ENCODE assay signal across 18 cellular contexts in genomic region chr1:88188038-88188437, GRCh38.
DNase-seq lines count a peak whose midpoint lies in the region; ATAC-seq and TF ChIP-seq lines count a peak whose summit lies in the region.
"Had no signal": no experiment of that assay in that cellular context is flagged by ENCODE, and none has a peak within 500 bp of the region (broad histone marks: within the 10 kb centered on the region; RNA-seq: fewer than 3 reads in every experiment).

No MANE protein-coding gene starts in this region.

- H3K4me2 ChIP-seq in PC-9, result peak overlapping the region; percentile 9; the same call in 1 of the 2 replicates

- H3K36me3 Mint-ChIP-seq in type B pancreatic cell, result no peaks in the 10 kb centered on the region
- H3K36me3 Mint-ChIP-seq: CD4-positive, alpha-beta memory T cell had no signal

- H3K4me1 ChIP-seq in PC-9 (replicated peaks; ENCODE audit: insufficient read depth), result peaks cover 14% of the 10 kb centered on the region

- no peaks in the 10 kb centered on the region for H4K20me1 ChIP-seq in PC-9 (ENCODE audit: insufficient read depth)

- peaks cover 6% of the 10 kb centered on the region for H3K9me3 Mint-ChIP-seq in type B pancreatic cell
- H3K9me3 Mint-ChIP-seq: CD4-positive, alpha-beta memory T cell had no signal

- peak overlapping the region; percentile 10; the same call in 1 of the 2 replicates for H2AFZ ChIP-seq in PC-9
- H2AFZ ChIP-seq: GM23248 had no signal

- peaks cover 9% of the 10 kb centered on the region for H3K4me1 Mint-ChIP-seq in type B pancreatic cell (ENCODE audit: unreplicated experiment)

- POLR2A ChIA-PET in PC-9 (lab: Charles Lee; ENCODE audit: unreplicated experiment), result no interaction called here

- H3K4me3 Mint-ChIP-seq in type B pancreatic cell, result peak overlapping the region; percentile 46
- H3K4me3 Mint-ChIP-seq: CD4-positive, alpha-beta memory T cell had no signal

- no peaks in the 10 kb centered on the region for H3K9me3 ChIP-seq in PC-9 (ENCODE audit: insufficient read depth, low read depth)

- BruUV-seq in PC-9 (replicated peaks; lab: Mats Ljungman, UMichigan), result no TSS peak

- H3F3A ChIP-seq in PC-9 (ENCODE audit: insufficient read depth, low read depth), result no peaks in the 10 kb centered on the region

- no peaks in the 10 kb centered on the region for H3K9me2 ChIP-seq in PC-9 (ENCODE audit: insufficient read depth)

- CTCF ChIA-PET in PC-9 (lab: Charles Lee), result interaction anchor here (0.7 kb wide), 1 partner anchor 833 kb away, joined by 3 read pairs; no protein-coding TSS in a partner anchor

- H3K79me2 ChIP-seq in PC-9 (ENCODE audit: low read depth), result no peaks in the 10 kb centered on the region

- ATAC-seq in esophagus mucosa (peak; percentile 82), GM19455 (IDR thresholded peaks at IDR 0.05; ENCODE audit: unreplicated experiment) (no peak)

- intact Hi-C loops in PC-9 (cut with micrococcal nuclease; ENCODE audit: unreplicated experiment), result loop anchor here (10.0 kb wide), 2 partner anchors 393 to 687 kb away; no protein-coding TSS in a partner anchor

- H3K27me3 ChIP-seq in PC-9 (ENCODE audit: insufficient read depth, low read depth), result no peaks in the 10 kb centered on the region

- H3K27ac Mint-ChIP-seq in type B pancreatic cell, result peak overlapping the region; percentile 71
- H3K27ac Mint-ChIP-seq: CD4-positive, alpha-beta memory T cell had no signal

- H3K27ac ChIP-seq in PC-9 (no peak overlapping the region), angular gyrus (ENCODE audit: low read depth, low read length) (peak overlapping the region; percentile 10)
- H3K27ac ChIP-seq: GM23248 had no signal

- no peaks in the 10 kb centered on the region for H3K27me3 Mint-ChIP-seq in type B pancreatic cell

- DNase-seq in PC-9 (peak in 1 of 2 experiments; percentile 59), type B pancreatic cell (ENCODE audit: extremely low spot score, unreplicated experiment) (no peak), NCI-H2107 (lab: John Stamatoyannopoulos, UW) (no peak), KG1 (lab: John Stamatoyannopoulos, UW) (no peak), amygdala (lab: John Stamatoyannopoulos, UW) (no peak)
- DNase-seq: C1 segment of cervical spinal cord; Calu3; CD4-positive, alpha-beta memory T cell; COR-L47; DMS53; DMS79 treated with DMSO at 0.1 percent for 48 hours; GF-D8; GM23248; H7; HCEC 1CT had no signal

- H3K4me3 ChIP-seq in PC-9, result no peak overlapping the region
- H3K4me3 ChIP-seq: GM23248 had no signal

- no peaks in the 10 kb centered on the region for H3K36me3 ChIP-seq in PC-9 (ENCODE audit: low read depth)

- TF ChIP-seq CTCF in PC-9 (conservative IDR thresholded peaks at IDR 0.05) (no peak), type B pancreatic cell (conservative IDR thresholded peaks at IDR 0.05) (no peak)
